Comparison of ENCODE assay signal across 2 cellular contexts in the genomic region with DNA sequence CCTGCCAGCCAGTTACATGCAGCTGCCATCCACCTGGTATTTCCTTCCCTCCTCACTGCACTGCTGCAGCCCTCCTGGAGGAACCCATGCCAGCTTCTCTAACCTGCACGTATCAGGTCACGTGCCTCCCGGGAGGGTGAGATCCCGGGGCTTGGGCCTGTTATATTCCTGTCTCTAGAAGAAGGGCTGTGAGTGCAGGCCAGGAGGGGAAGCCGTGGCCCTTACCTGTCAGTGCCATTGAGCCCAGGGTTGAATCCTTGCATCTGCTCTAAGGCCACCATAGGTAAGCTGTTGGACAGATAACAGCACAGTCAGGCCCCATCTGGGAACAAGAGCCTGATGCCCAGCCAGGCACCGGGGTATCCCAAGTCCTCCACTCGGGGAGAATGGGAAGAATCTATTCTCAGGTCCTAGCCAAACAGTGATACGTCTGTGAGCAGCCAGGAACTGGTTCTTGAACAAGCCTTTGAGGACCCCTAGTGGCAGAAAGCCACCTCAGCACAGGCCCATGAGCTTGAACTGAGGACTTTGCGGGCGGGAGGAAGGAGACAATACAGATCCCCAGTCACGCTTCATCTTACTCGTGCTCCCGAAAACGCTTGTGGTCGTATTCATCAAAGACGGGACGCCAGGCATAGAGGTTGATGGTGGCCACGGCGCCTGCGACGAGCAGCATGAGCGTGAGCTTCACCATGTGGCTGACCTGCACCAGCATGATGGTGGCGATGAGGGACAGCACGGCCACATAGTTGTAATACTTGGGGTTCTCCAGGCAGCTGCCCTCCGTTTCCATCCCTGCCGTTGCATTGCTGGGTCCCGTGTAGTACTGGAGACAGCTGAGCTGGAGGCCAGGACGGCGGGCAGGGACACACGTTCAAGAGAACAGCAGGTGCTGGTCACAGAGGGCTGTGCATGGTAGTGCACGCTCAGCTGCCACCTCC.
TF ChIP-seq lines count a peak whose summit lies in the region.

No MANE protein-coding gene starts in this region.

TF ChIP-seq in Ishikawa, 13 proteins besides CTCF, POLR2A, EP300 and RAD21 (continued from another document):
- TF ChIP-seq, protein P1, sequence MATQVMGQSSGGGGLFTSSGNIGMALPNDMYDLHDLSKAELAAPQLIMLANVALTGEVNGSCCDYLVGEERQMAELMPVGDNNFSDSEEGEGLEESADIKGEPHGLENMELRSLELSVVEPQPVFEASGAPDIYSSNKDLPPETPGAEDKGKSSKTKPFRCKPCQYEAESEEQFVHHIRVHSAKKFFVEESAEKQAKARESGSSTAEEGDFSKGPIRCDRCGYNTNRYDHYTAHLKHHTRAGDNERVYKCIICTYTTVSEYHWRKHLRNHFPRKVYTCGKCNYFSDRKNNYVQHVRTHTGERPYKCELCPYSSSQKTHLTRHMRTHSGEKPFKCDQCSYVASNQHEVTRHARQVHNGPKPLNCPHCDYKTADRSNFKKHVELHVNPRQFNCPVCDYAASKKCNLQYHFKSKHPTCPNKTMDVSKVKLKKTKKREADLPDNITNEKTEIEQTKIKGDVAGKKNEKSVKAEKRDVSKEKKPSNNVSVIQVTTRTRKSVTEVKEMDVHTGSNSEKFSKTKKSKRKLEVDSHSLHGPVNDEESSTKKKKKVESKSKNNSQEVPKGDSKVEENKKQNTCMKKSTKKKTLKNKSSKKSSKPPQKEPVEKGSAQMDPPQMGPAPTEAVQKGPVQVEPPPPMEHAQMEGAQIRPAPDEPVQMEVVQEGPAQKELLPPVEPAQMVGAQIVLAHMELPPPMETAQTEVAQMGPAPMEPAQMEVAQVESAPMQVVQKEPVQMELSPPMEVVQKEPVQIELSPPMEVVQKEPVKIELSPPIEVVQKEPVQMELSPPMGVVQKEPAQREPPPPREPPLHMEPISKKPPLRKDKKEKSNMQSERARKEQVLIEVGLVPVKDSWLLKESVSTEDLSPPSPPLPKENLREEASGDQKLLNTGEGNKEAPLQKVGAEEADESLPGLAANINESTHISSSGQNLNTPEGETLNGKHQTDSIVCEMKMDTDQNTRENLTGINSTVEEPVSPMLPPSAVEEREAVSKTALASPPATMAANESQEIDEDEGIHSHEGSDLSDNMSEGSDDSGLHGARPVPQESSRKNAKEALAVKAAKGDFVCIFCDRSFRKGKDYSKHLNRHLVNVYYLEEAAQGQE (IDR thresholded peaks at IDR 0.05; ENCODE audit: low read depth), result no peak
- no peak for TF ChIP-seq CEBPB (IDR thresholded peaks at IDR 0.05)
- no peak for TF ChIP-seq FOXM1 (IDR thresholded peaks at IDR 0.05; ENCODE audit: borderline replicate concordance, low read depth)
- TF ChIP-seq, protein P2, sequence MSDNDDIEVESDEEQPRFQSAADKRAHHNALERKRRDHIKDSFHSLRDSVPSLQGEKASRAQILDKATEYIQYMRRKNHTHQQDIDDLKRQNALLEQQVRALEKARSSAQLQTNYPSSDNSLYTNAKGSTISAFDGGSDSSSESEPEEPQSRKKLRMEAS (IDR thresholded peaks at IDR 0.05), result peak; percentile 39; the same call in 1 of the 2 replicates
- no peak for TF ChIP-seq TEAD4 (IDR thresholded peaks at IDR 0.05)
- no peak for TF ChIP-seq TAF1 (IDR thresholded peaks at IDR 0.05; ENCODE audit: low read depth)
- no peak for TF ChIP-seq EGR1 (IDR thresholded peaks at IDR 0.05)
- no peak for TF ChIP-seq YY1 (IDR thresholded peaks at IDR 0.05; ENCODE audit: low read depth)
- TF ChIP-seq TCF12 (IDR thresholded peaks at IDR 0.05; ENCODE audit: low read depth), result no peak

TF ChIP-seq in PFSK-1, 5 proteins besides CTCF, POLR2A, EP300 and RAD21:
- TF ChIP-seq, protein P1 (IDR thresholded peaks at IDR 0.05; ENCODE audit: insufficient read depth in 1 of 2, low read depth in 2 of 2, low read length in 2 of 2), result no peak
- TF ChIP-seq POLR2AphosphoS5 (IDR thresholded peaks at IDR 0.05; ENCODE audit: low read depth, low read length), result peak; percentile 35
